ENCODE assay signal across 7 cellular contexts in genomic region chr4:17324431-17324830, GRCh38.
DNase-seq lines count a peak whose midpoint lies in the region; TF ChIP-seq lines count a peak whose summit lies in the region.

No MANE protein-coding gene starts in this region.

- DNase-seq in GM12865 (ENCODE audit: low read depth) (peak; percentile 70), LoVo (ENCODE audit: low spot score) (peak; percentile 17), mucosa of gallbladder (ENCODE audit: low spot score) (peak; percentile 22), testis (peak; percentile 68), glomerular visceral epithelial cell (ENCODE audit: extremely low spot score) (no peak)
- peak; percentile 84 for DNase-seq in activated CD4-positive, alpha-beta T cell treated with anti-CD3 and anti-CD28 coated beads, Interleukin-2, amount 10 ng/mL, durations not matched to agents 24 days and 14 days
- peak; percentile 9 for DNase-seq in effector CD8-positive, alpha-beta T cell (lab: John Stamatoyannopoulos, UW)

- H3K27ac Mint-ChIP-seq in activated CD4-positive, alpha-beta T cell treated with anti-CD3 and anti-CD28 coated beads, Interleukin-2, amount 10 ng/mL, durations not matched to agents 24 days and 14 days = peak overlapping the region; percentile 48

- 6 to 9% methylated on average over 11 of the region's 11 CpGs for WGBS in testis, 2 donors

- H3K36me3 ChIP-seq in testis (ENCODE audit: low read depth, missing control alignments) = no peaks in the 10 kb centered on the region

- intact Hi-C loops in activated CD4-positive, alpha-beta T cell treated with anti-CD3 and anti-CD28 coated beads, Interleukin-2, amount 10 ng/mL, durations not matched to agents 24 days and 14 days (cut with micrococcal nuclease) = loop anchor here (1.0 kb wide), 4 partner anchors 12 to 529 kb away; no protein-coding TSS in a partner anchor
- intact Hi-C loops in testis (cut with DNase I; ENCODE audit: low total_unique reads) = no loop called here

- peak overlapping the region; percentile 39 for H3K4me3 Mint-ChIP-seq in activated CD4-positive, alpha-beta T cell treated with anti-CD3 and anti-CD28 coated beads, Interleukin-2, amount 10 ng/mL, durations not matched to agents 24 days and 14 days

- no peak for TF ChIP-seq POLR2A in testis (IDR thresholded peaks at IDR 0.05)

- TF ChIP-seq CTCF in GM12865 (IDR thresholded peaks at IDR 0.05; ENCODE audit: insufficient read depth, low read depth, low read length, missing control alignments) = peak; percentile 50
- peak; percentile 60 to 77 (median 76) for TF ChIP-seq CTCF in testis (IDR thresholded peaks at IDR 0.05)

- peaks cover 20% of the 10 kb centered on the region for H3K4me1 Mint-ChIP-seq in activated CD4-positive, alpha-beta T cell treated with anti-CD3 and anti-CD28 coated beads, Interleukin-2, amount 10 ng/mL, durations not matched to agents 24 days and 14 days

- H3K27me3 Mint-ChIP-seq in activated CD4-positive, alpha-beta T cell treated with anti-CD3 and anti-CD28 coated beads, Interleukin-2, amount 10 ng/mL, durations not matched to agents 24 days and 14 days = no peaks in the 10 kb centered on the region

- no peaks in the 10 kb centered on the region for H3K9me3 Mint-ChIP-seq in activated CD4-positive, alpha-beta T cell treated with anti-CD3 and anti-CD28 coated beads, Interleukin-2, amount 10 ng/mL, durations not matched to agents 24 days and 14 days

- no peaks in the 10 kb centered on the region for H3K36me3 Mint-ChIP-seq in activated CD4-positive, alpha-beta T cell treated with anti-CD3 and anti-CD28 coated beads, Interleukin-2, amount 10 ng/mL, durations not matched to agents 24 days and 14 days (ENCODE audit: low read depth)

- H3K4me1 ChIP-seq in testis = peaks cover 8% of the 10 kb centered on the region

- no peaks in the 10 kb centered on the region for H3K9me3 ChIP-seq in testis

- H3K4me3 ChIP-seq in GM12865 (ENCODE audit: low read depth, low read length) (no peak overlapping the region), testis (no peak overlapping the region)

- H3K27ac ChIP-seq in testis = peak overlapping the region in 1 of 2 donors; percentile 12

- no peaks in the 10 kb centered on the region for H3K27me3 ChIP-seq in testis
